Comparison of ENCODE assay signal across 1 cellular context in the genomic region with DNA sequence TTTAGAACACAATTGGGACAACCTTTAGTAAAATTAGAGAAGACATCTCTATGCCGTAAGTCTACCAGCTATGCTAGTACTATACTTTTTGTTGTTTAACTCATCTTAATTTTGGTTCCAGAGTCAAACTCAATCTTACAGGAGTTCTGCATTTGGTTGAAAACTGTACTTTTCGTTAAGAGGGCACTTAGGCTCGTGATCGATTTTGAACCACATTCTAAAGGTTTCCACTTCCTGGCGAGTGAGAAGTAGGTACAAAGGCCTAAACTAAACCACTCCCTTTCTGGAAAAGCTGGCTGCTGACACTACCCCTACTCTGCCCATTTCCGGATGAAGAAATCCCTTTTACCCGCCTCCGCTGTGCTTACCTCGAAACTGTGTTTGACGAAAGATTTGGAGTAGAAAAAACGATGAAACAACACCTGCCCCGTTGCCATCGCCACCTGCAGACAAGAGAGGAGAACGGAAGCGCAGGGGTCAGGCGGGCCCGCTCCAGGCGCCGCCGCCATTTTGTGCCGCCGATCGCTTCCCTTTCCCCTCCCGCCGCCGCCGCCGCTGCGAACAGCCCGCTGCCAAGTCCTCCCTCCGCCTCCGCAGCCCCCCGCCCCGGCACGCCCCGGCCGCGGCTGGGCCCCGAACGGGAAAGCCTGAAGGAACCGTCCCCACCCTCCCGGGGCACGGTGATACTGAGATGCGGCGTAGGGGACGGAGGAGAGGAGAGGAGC.
TF ChIP-seq lines count a peak whose summit lies in the region.

No MANE protein-coding gene starts in this region.

TF ChIP-seq in GM12878, 131 proteins besides CTCF, POLR2A, EP300 and RAD21 (continued from another document):
- TF ChIP-seq CUX1 (IDR thresholded peaks at IDR 0.05; ENCODE audit: insufficient replicate concordance, low read depth, low read length) = peak; percentile 32
- no peak for TF ChIP-seq FOXK2 (IDR thresholded peaks at IDR 0.05)
- TF ChIP-seq, protein P1, sequence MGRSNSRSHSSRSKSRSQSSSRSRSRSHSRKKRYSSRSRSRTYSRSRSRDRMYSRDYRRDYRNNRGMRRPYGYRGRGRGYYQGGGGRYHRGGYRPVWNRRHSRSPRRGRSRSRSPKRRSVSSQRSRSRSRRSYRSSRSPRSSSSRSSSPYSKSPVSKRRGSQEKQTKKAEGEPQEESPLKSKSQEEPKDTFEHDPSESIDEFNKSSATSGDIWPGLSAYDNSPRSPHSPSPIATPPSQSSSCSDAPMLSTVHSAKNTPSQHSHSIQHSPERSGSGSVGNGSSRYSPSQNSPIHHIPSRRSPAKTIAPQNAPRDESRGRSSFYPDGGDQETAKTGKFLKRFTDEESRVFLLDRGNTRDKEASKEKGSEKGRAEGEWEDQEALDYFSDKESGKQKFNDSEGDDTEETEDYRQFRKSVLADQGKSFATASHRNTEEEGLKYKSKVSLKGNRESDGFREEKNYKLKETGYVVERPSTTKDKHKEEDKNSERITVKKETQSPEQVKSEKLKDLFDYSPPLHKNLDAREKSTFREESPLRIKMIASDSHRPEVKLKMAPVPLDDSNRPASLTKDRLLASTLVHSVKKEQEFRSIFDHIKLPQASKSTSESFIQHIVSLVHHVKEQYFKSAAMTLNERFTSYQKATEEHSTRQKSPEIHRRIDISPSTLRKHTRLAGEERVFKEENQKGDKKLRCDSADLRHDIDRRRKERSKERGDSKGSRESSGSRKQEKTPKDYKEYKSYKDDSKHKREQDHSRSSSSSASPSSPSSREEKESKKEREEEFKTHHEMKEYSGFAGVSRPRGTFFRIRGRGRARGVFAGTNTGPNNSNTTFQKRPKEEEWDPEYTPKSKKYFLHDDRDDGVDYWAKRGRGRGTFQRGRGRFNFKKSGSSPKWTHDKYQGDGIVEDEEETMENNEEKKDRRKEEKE (IDR thresholded peaks at IDR 0.05) = no peak
- TF ChIP-seq IRF3 (IDR thresholded peaks at IDR 0.05) = no peak
- no peak for TF ChIP-seq FOXM1 (IDR thresholded peaks at IDR 0.05; ENCODE audit: low read depth, low read length)
- TF ChIP-seq MTA2 (IDR thresholded peaks at IDR 0.05; ENCODE audit: low read depth) = no peak
- TF ChIP-seq CHD1 (IDR thresholded peaks at IDR 0.05; ENCODE audit: low read depth, low read length) = no peak
- TF ChIP-seq E2F4 (IDR thresholded peaks at IDR 0.05; ENCODE audit: low read depth, low read length) = no peak
- TF ChIP-seq TBL1XR1 (IDR thresholded peaks at IDR 0.05; ENCODE audit: low read depth, low read length) = peak; percentile 21; the same call in 1 of the 2 replicates
- TF ChIP-seq, protein P2, sequence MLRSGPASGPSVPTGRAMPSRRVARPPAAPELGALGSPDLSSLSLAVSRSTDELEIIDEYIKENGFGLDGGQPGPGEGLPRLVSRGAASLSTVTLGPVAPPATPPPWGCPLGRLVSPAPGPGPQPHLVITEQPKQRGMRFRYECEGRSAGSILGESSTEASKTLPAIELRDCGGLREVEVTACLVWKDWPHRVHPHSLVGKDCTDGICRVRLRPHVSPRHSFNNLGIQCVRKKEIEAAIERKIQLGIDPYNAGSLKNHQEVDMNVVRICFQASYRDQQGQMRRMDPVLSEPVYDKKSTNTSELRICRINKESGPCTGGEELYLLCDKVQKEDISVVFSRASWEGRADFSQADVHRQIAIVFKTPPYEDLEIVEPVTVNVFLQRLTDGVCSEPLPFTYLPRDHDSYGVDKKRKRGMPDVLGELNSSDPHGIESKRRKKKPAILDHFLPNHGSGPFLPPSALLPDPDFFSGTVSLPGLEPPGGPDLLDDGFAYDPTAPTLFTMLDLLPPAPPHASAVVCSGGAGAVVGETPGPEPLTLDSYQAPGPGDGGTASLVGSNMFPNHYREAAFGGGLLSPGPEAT (IDR thresholded peaks at IDR 0.05; ENCODE audit: low read depth) = no peak
- TF ChIP-seq RUNX3 (IDR thresholded peaks at IDR 0.05; ENCODE audit: low read length) = peak; percentile 31
- TF ChIP-seq, protein P3, sequence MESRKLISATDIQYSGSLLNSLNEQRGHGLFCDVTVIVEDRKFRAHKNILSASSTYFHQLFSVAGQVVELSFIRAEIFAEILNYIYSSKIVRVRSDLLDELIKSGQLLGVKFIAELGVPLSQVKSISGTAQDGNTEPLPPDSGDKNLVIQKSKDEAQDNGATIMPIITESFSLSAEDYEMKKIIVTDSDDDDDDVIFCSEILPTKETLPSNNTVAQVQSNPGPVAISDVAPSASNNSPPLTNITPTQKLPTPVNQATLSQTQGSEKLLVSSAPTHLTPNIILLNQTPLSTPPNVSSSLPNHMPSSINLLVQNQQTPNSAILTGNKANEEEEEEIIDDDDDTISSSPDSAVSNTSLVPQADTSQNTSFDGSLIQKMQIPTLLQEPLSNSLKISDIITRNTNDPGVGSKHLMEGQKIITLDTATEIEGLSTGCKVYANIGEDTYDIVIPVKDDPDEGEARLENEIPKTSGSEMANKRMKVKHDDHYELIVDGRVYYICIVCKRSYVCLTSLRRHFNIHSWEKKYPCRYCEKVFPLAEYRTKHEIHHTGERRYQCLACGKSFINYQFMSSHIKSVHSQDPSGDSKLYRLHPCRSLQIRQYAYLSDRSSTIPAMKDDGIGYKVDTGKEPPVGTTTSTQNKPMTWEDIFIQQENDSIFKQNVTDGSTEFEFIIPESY (IDR thresholded peaks at IDR 0.05) = no peak
- TF ChIP-seq TCF3 (IDR thresholded peaks at IDR 0.05; ENCODE audit: borderline replicate concordance, insufficient read depth, low read depth, low read length) = 0 out of 2 replicates have a peak, but pooled peaks have one; percentile 49
- no peak for TF ChIP-seq JUNB (IDR thresholded peaks at IDR 0.05)
- no peak for TF ChIP-seq MEF2B (IDR thresholded peaks at IDR 0.05; ENCODE audit: partially characterized antibody, poor library complexity, severe bottlenecking)
- TF ChIP-seq YY1 (IDR thresholded peaks at IDR 0.05; ENCODE audit: low read depth, low read length) = peak; percentile 97
- TF ChIP-seq ZNF622 (IDR thresholded peaks at IDR 0.05) = no peak
- TF ChIP-seq BACH1 (IDR thresholded peaks at IDR 0.05; ENCODE audit: borderline replicate concordance) = peak; percentile 16; the same call in 1 of the 2 replicates
- peak; percentile 46; the same call in 1 of the 2 replicates for TF ChIP-seq MXI1 (IDR thresholded peaks at IDR 0.05; ENCODE audit: low read depth, low read length)
